ENCODE assay signal across 19 cellular contexts in the genomic region with DNA sequence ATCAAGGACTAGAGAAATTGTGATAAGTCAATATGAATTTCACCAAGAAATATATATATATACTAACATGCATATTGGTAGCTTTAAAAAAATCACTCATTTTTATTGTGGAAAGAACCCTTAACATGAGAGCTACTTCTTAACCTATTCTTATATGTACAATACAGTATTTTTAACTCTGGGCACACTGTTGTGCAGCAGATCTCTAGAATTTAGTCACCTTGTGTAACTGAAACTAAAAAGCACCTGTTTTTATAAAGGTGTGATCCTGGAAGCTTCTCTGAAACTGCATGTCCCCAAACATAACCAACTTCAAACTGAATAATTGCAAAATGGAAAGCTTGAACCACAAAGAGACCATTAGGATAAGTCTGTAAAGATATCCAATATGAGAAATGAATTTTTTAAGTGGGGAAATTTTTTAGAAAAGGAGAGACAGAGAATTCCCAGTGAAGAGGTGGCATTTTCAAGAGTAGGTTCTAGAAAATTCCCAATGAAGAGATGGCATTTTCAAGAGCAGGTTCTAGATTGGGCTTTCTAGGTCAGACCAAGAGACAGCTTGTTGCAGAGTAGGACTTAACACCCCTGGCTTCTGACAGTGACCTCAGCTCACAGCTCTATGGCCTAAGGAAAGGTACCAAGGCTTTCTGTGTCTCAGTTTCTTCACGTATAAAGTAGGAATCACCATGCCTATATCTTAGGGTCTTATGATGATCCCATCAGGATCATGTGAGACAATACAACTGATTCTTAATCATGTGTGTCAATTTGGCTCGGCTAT. TPM values are rescaled to one million over a fixed set of nuclear protein-coding genes. Genes with fewer than 3 reads are reported as not detected.
DNase-seq lines count a peak whose midpoint lies in the region; ATAC-seq and FAIRE-seq lines count a peak whose summit lies in the region.
"Had no signal": no experiment of that assay in that cellular context is flagged by ENCODE, and none has a peak within 500 bp of the region (broad histone marks: within the 10 kb centered on the region; RNA-seq: fewer than 3 reads in every experiment).

No MANE protein-coding gene starts in this region.

- DNase-seq in activated CD4-positive, CD25-positive, alpha-beta regulatory T cell (lab: John Stamatoyannopoulos, UW), result no peak
- DNase-seq in urothelium cell line (ENCODE audit: low spot score) (no peak), activated T-cell treated with anti-CD3 and anti-CD28 coated beads for 4 hours (no peak), dermis blood vessel endothelial cell (no peak)
- DNase-seq: activated CD8-positive, alpha-beta T cell treated with anti-CD3 and anti-CD28 coated beads, Interleukin-2, amount 10 ng/mL, durations not matched to agents 7 days and 5 days; activated T-cell treated with anti-CD3 and anti-CD28 coated beads, Interleukin-2, amount 50 U/mL, for 48 hours; endodermal cell; glutamatergic neuron; GOT3; NCI-H1092 treated with DMSO at 0.1 percent for 48 hours; NCI-H526 treated with DMSO at 0.1 percent for 48 hours; SIG-M5 had no signal

- ATAC-seq in GM18498 (IDR thresholded peaks at IDR 0.05; ENCODE audit: unreplicated experiment), result peak; percentile 90
- peak; percentile 86 for ATAC-seq in GM19452 (IDR thresholded peaks at IDR 0.05; ENCODE audit: unreplicated experiment)
- ATAC-seq in HG02610 (IDR thresholded peaks at IDR 0.05; ENCODE audit: unreplicated experiment), result peak; percentile 91
- peak; percentile 60 for ATAC-seq in HG03378 (IDR thresholded peaks at IDR 0.05; ENCODE audit: unreplicated experiment)
- ATAC-seq: activated CD8-positive, alpha-beta T cell treated with anti-CD3 and anti-CD28 coated beads, Interleukin-2, amount 10 ng/mL, durations not matched to agents 7 days and 5 days; activated naive CD4-positive, alpha-beta T cell treated with anti-CD3 and anti-CD28 coated beads, Interleukin-2, amount 50 U/mL, for 72 hours had no signal

- FAIRE-seq in urothelium cell line (lab: Jason Lieb, UNC), result no peak
- FAIRE-seq: A204.1 had no signal

RNA-seq across cellular contexts. Expression of gene PPARGC1A, which starts 22.0 kb away (rescaled TPM):
- total RNA-seq in dermis blood vessel endothelial cell, result 1.4 and 1.5 TPM in 2 replicates
- total RNA-seq: activated CD8-positive, alpha-beta T cell treated with anti-CD3 and anti-CD28 coated beads, Interleukin-2, amount 10 ng/mL, durations not matched to agents 7 days and 5 days; activated naive CD4-positive, alpha-beta T cell treated with anti-CD3 and anti-CD28 coated beads, Interleukin-2, amount 50 U/mL, for 72 hours; T-helper 1 cell treated with Interleukin-12 subunit alpha and Interleukin-12 subunit beta and Interleukin-4 antibody, amounts not matched to agents 30 ng/mL and 1 ng/mL, for 36 hours had no signal
